Comparison of ENCODE assay signal across 1 cellular context in the genomic region with DNA sequence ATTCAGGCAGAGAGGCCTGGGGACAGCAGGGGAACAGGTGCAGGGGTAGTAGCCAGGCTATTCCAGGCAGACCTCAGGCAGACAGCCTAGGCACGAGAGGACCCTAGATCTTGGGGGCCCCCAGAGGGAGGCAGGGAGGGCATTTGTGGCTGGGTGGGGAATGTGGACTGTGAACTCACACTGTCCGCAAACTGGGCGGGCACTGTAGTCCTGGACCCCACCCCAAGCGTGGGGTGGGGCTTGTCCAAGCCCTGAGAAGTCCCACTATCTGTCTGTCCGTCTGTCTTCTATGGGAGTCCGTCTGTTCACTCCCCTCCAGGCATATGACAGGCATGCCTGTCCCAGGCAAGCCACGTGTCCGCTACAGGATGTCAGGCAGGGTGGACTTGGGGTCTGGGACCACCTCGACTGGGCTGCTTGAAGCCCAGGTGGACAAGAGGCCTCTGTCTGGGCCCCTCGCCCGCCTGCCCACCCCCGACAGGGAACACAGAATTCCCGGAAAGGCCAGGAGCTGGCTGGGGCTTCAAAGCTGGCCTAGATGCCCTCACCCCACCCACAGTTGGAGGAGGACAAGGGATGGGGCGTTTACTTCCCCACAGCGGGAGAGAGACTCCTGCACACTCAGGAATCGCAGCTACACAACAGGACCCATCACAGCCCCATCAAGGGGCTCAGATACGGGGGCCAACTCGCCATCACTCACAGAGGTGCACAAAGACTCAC.
TF ChIP-seq lines count a peak whose summit lies in the region.

TSS of gene SLC38A5 (minus strand) at position 151 of the 723 bp plus-strand sequence. CDS start 2,336 bp downstream, outside the sequence.

TF ChIP-seq in endothelial cell of umbilical vein, 7 proteins besides CTCF, POLR2A, EP300 and RAD21:
- TF ChIP-seq FOS (IDR thresholded peaks at IDR 0.05; ENCODE audit: borderline replicate concordance, insufficient read depth, low read length), result no peak
- no peak for TF ChIP-seq EZH2 (IDR thresholded peaks at IDR 0.05; ENCODE audit: borderline replicate concordance, low read depth, low read length, severe bottlenecking)
- TF ChIP-seq MYC (IDR thresholded peaks at IDR 0.05; ENCODE audit: low read depth, low read length), result no peak
- TF ChIP-seq JUN (IDR thresholded peaks at IDR 0.05; ENCODE audit: borderline replicate concordance, insufficient read depth, insufficient read length, low read depth), result no peak
- no peak for TF ChIP-seq POLR2AphosphoS5 (IDR thresholded peaks at IDR 0.05; ENCODE audit: insufficient read depth, low read depth, low read length)
- TF ChIP-seq MAX (IDR thresholded peaks at IDR 0.05; ENCODE audit: insufficient read depth, insufficient read length), result no peak
- no peak for TF ChIP-seq GATA2 (IDR thresholded peaks at IDR 0.05; ENCODE audit: insufficient read depth, insufficient read length, low read depth, low read length)
